ENCODE assay signal across 22 cellular contexts in genomic region chr6:170073846-170074245, GRCh38.
DNase-seq lines count a peak whose midpoint lies in the region; ATAC-seq, FAIRE-seq and TF ChIP-seq lines count a peak whose summit lies in the region.
"Had no signal": no experiment of that assay in that cellular context is flagged by ENCODE, and none has a peak within 500 bp of the region (broad histone marks: within the 10 kb centered on the region; RNA-seq: fewer than 3 reads in every experiment).

No MANE protein-coding gene starts in this region.

- WGBS in aorta, 2 donors = 85 to 90% methylated on average over 13 of the region's 13 CpGs
- 16% methylated on average over 13 of the region's 13 CpGs for WGBS in HepG2 (ENCODE audit: low lambda C conversion rate)

- no peak overlapping the region for H3K4me2 ChIP-seq in HepG2 (ENCODE audit: low read depth, low read length)

- no peak for TF ChIP-seq RAD21 in HepG2 (CRISPR knock-in tag; IDR thresholded peaks at IDR 0.05)

- no peaks in the 10 kb centered on the region for H4K20me1 ChIP-seq in HepG2 (ENCODE audit: insufficient read depth, low read length)

- in situ Hi-C loops in HepG2 (cut with HindIII; ENCODE audit: extremely low pct_ligation_motif_present, low pct_unique_long_range_greater_than_20kb) = no loop called here

- H3K4me3 ChIP-seq in right atrium auricular region (no peak overlapping the region), aorta (ENCODE audit: low read length in 2 of 2) (no peak overlapping the region), HepG2 (replicated peaks in 1 of 3; ENCODE audit: insufficient read depth in 1 of 3, low read depth in 2 of 3, low read length in 3 of 3) (no peak overlapping the region)
- H3K4me3 ChIP-seq: ovary, tibial nerve had no signal

- no peak overlapping the region for H3K27ac Mint-ChIP-seq in progenitor cell of endocrine pancreas
- H3K27ac Mint-ChIP-seq: activated naive CD8-positive, alpha-beta T cell; activated T-cell treated with anti-CD3 and anti-CD28 coated beads, Interleukin-2, amount 50 U/mL, for 72 hours; CD4-positive, CD25-positive, alpha-beta regulatory T cell; IgD-negative memory B cell; T-helper 1 cell treated with Interleukin-12 subunit alpha and Interleukin-12 subunit beta and Interleukin-4 antibody, amounts not matched to agents 30 μg/mL and 1 μg/mL, for 36 hours had no signal

- no peak overlapping the region for H2AFZ ChIP-seq in HepG2 (ENCODE audit: low read length)

- ATAC-seq in left ventricle myocardium superior (no peak), aorta (ENCODE audit: low FRiP score) (peak; percentile 33), HepG2 (no peak)
- ATAC-seq: activated T-cell treated with anti-CD3 and anti-CD28 coated beads, Interleukin-2, amount 50 U/mL, for 72 hours; stimulated activated naive CD8-positive, alpha-beta T cell treated with anti-CD3 and anti-CD28 coated beads, Interleukin-15, Interleukin-2, amounts not matched to agents 100 U/mL and 50 U/mL, for 24 hours had no signal

- no peaks in the 10 kb centered on the region for H3K27me3 Mint-ChIP-seq in progenitor cell of endocrine pancreas
- H3K27me3 Mint-ChIP-seq: activated naive CD8-positive, alpha-beta T cell had no signal

- H3K4me3 Mint-ChIP-seq in progenitor cell of endocrine pancreas (ENCODE audit: low read depth) = no peak overlapping the region
- H3K4me3 Mint-ChIP-seq: activated naive CD8-positive, alpha-beta T cell; activated T-cell treated with anti-CD3 and anti-CD28 coated beads, Interleukin-2, amount 50 U/mL, for 72 hours; CD4-positive, CD25-positive, alpha-beta regulatory T cell; IgD-negative memory B cell; T-helper 1 cell treated with Interleukin-12 subunit alpha and Interleukin-12 subunit beta and Interleukin-4 antibody, amounts not matched to agents 30 μg/mL and 1 μg/mL, for 36 hours had no signal

- H3K36me3 ChIP-seq in right atrium auricular region (no peaks in the 10 kb centered on the region), aorta (ENCODE audit: control insufficient read depth in 1 of 2, insufficient read depth in 2 of 2, low read length in 1 of 2) (no peaks in the 10 kb centered on the region), HepG2 (replicated peaks in 1 of 2; ENCODE audit: control insufficient read depth in 1 of 2, insufficient read depth in 2 of 2, low read length in 2 of 2) (no peaks in the 10 kb centered on the region)
- H3K36me3 ChIP-seq: ovary, tibial nerve had no signal

- no peaks in the 10 kb centered on the region for H3K79me2 ChIP-seq in HepG2 (ENCODE audit: insufficient read depth, low read length)

- no peak overlapping the region for H3K27ac ChIP-seq in right atrium auricular region
- no peak overlapping the region for H3K27ac ChIP-seq in aorta (ENCODE audit: low read depth in 1 of 2, low read length in 2 of 2)
- H3K27ac ChIP-seq in HepG2 (ENCODE audit: extremely low read length, insufficient read depth, low read length) = no peak overlapping the region
- H3K27ac ChIP-seq: ovary, tibial nerve had no signal

- H3K36me3 Mint-ChIP-seq in progenitor cell of endocrine pancreas (ENCODE audit: insufficient read depth) = no peaks in the 10 kb centered on the region
- H3K36me3 Mint-ChIP-seq: activated naive CD8-positive, alpha-beta T cell; CD4-positive, CD25-positive, alpha-beta regulatory T cell had no signal

- BruUV-seq in HepG2 (replicated peaks; lab: Mats Ljungman, UMichigan) = no TSS peak

- TF ChIP-seq EP300 in HepG2 (IDR thresholded peaks at IDR 0.05; ENCODE audit: low read depth in 2 of 2, low read length in 2 of 2) (no peak), HepG2 (CRISPR knock-in tag; IDR thresholded peaks at IDR 0.05; ENCODE audit: borderline replicate concordance) (no peak)

- DNase-seq in cardiac septum (ENCODE audit: low spot score) (peak; percentile 44), right atrium auricular region (ENCODE audit: low spot score) (no peak), left ventricle myocardium superior (peak; percentile 11), occipital lobe (lab: John Stamatoyannopoulos, UW) (peak; percentile 43), aorta (peak in 1 of 2 donors; percentile 63), HepG2 (ENCODE audit: low spot score) (no peak), progenitor cell of endocrine pancreas (ENCODE audit: low spot score, unreplicated experiment) (no peak), NCI-H82 treated with DMSO at 0.1 percent for 48 hours (lab: John Stamatoyannopoulos, UW; ENCODE audit: unreplicated experiment) (no peak)
- DNase-seq: activated CD4-positive, alpha-beta T cell treated with anti-CD3 and anti-CD28 coated beads, Interleukin-2, amount 50 U/mL, for 48 hours; activated T-cell treated with anti-CD3 and anti-CD28 coated beads, Interleukin-2, amount 50 U/mL, for 72 hours; CD4-positive, CD25-positive, alpha-beta regulatory T cell; DMS 273 treated with DMSO at 0.1 percent for 48 hours; NCI-H146; NCI-H774; stimulated activated CD4-positive, alpha-beta T cell treated with anti-CD3 and anti-CD28 coated beads, Interleukin-2, amount 100 ng/mL, for 24 hours; stimulated activated naive CD8-positive, alpha-beta T cell treated with anti-CD3 and anti-CD28 coated beads, Interleukin-15, Interleukin-2, amounts not matched to agents 100 U/mL and 50 U/mL, for 24 hours had no signal

- H3K4me1 Mint-ChIP-seq in progenitor cell of endocrine pancreas (ENCODE audit: low read depth) = no peaks in the 10 kb centered on the region
- H3K4me1 Mint-ChIP-seq: CD4-positive, CD25-positive, alpha-beta regulatory T cell had no signal

- no peaks in the 10 kb centered on the region for H3K4me1 ChIP-seq in right atrium auricular region
- no peaks in the 10 kb centered on the region for H3K4me1 ChIP-seq in aorta (ENCODE audit: control insufficient read depth in 1 of 2, insufficient read depth in 2 of 2, low read length in 2 of 2)
- H3K4me1 ChIP-seq in HepG2 (ENCODE audit: insufficient read depth, low read length) = no peaks in the 10 kb centered on the region
- H3K4me1 ChIP-seq: tibial nerve had no signal

- H3K9me3 Mint-ChIP-seq in progenitor cell of endocrine pancreas (ENCODE audit: low read depth) = peaks cover 14% of the 10 kb centered on the region

- H3K9me3 ChIP-seq in right atrium auricular region (peaks cover 0 to 13% of the 10 kb centered on the region in 2 donors), aorta (ENCODE audit: control insufficient read depth, low read length) (no peaks in the 10 kb centered on the region), HepG2 (ENCODE audit: low read length) (peaks cover 6% of the 10 kb centered on the region; the same call in 1 of the 2 replicates)

- no peak overlapping the region for H3K9ac ChIP-seq in HepG2 (ENCODE audit: insufficient read depth, low read depth, low read length)

- intact Hi-C loops in cardiac septum (cut with DNase I) (no loop called here), left ventricle myocardium superior (cut with micrococcal nuclease) (no loop called here), aorta (cut with DNase I) (no loop called here), HepG2 (cut with micrococcal nuclease; ENCODE audit: unreplicated experiment) (no loop called here)

- no peaks in the 10 kb centered on the region for H3K27me3 ChIP-seq in right atrium auricular region
- no peaks in the 10 kb centered on the region for H3K27me3 ChIP-seq in aorta (ENCODE audit: control insufficient read depth in 1 of 2, insufficient read depth in 2 of 2, low read length in 1 of 2)
- peaks cover 6 to 37% of the 10 kb centered on the region in 2 experiments; a peak in 4 of 5 replicates for H3K27me3 ChIP-seq in HepG2 (ENCODE audit: control insufficient read depth in 1 of 2, insufficient read depth in 2 of 2, low read length in 2 of 2)
- H3K27me3 ChIP-seq: ovary, tibial nerve had no signal

- POLR2A ChIA-PET in HepG2 (lab: Yijun Ruan, JAX) = no interaction called here

- CTCF ChIA-PET in HepG2 (lab: Yijun Ruan, JAX; ENCODE audit: low intra/inter-chr PET ratio, low total read pairs) = no interaction called here

- no peak for TF ChIP-seq CTCF in right atrium auricular region (IDR thresholded peaks at IDR 0.05)
- TF ChIP-seq CTCF in HepG2 (CRISPR knock-in tag; IDR thresholded peaks at IDR 0.05) = no peak
- TF ChIP-seq CTCF in progenitor cell of endocrine pancreas (IDR thresholded peaks at IDR 0.05; ENCODE audit: unreplicated experiment) = no peak

- no peak for FAIRE-seq in HepG2 (lab: Jason Lieb, UNC)
- FAIRE-seq: G401.6 had no signal

- no peak for TF ChIP-seq POLR2A in HepG2 (IDR thresholded peaks at IDR 0.05; ENCODE audit: insufficient read depth in 1 of 2, low read depth in 2 of 2, low read length in 2 of 2)

TF ChIP-seq in HepG2, 621 proteins besides CTCF, POLR2A, EP300 and RAD21 (continues in another document):
- TF ChIP-seq SUZ12 (IDR thresholded peaks at IDR 0.05; ENCODE audit: low read depth, low read length) = no peak
- no peak for TF ChIP-seq ETV6 (CRISPR knock-in tag; conservative IDR thresholded peaks at IDR 0.05)
- no peak for TF ChIP-seq ZNF335 (CRISPR knock-in tag; IDR thresholded peaks at IDR 0.05)
- TF ChIP-seq ZNF878 (CRISPR knock-in tag; IDR thresholded peaks at IDR 0.05) = no peak
- no peak for TF ChIP-seq TBL1XR1 (IDR thresholded peaks at IDR 0.05; ENCODE audit: borderline replicate concordance, low read length, partially characterized antibody)
- TF ChIP-seq SAP130 (CRISPR knock-in tag; IDR thresholded peaks at IDR 0.05; ENCODE audit: low read depth) = no peak
- TF ChIP-seq THYN1 (CRISPR knock-in tag; IDR thresholded peaks at IDR 0.05; ENCODE audit: borderline replicate concordance, low read depth) = no peak
- no peak for TF ChIP-seq HDAC2 (CRISPR knock-in tag; IDR thresholded peaks at IDR 0.05)
- no peak for TF ChIP-seq HES4 (CRISPR knock-in tag; IDR thresholded peaks at IDR 0.05; ENCODE audit: borderline replicate concordance)
- no peak for TF ChIP-seq NFE2L2 (IDR thresholded peaks at IDR 0.05; ENCODE audit: low read length)
- no peak for TF ChIP-seq SAFB2 (CRISPR knock-in tag; IDR thresholded peaks at IDR 0.05; ENCODE audit: borderline replicate concordance, low read depth)
- TF ChIP-seq ZNF576 (CRISPR knock-in tag; IDR thresholded peaks at IDR 0.05) = no peak
- no peak for TF ChIP-seq ZNF761 (CRISPR knock-in tag; conservative IDR thresholded peaks at IDR 0.05)

Comparison
In these comparisons a context has a peak if more than half of its experiments do, and no peak if none do; other contexts are left out.
1. DNase-seq: peak in cardiac septum (single experiment), left ventricle myocardium superior (single experiment) and occipital lobe (single experiment); none in right atrium auricular region (single experiment), HepG2 (single experiment), progenitor cell of endocrine pancreas (single experiment) and NCI-H82 treated with DMSO at 0.1 percent for 48 hours (single experiment).